ENCODE assay signal across 1 cellular context in the genomic region with DNA sequence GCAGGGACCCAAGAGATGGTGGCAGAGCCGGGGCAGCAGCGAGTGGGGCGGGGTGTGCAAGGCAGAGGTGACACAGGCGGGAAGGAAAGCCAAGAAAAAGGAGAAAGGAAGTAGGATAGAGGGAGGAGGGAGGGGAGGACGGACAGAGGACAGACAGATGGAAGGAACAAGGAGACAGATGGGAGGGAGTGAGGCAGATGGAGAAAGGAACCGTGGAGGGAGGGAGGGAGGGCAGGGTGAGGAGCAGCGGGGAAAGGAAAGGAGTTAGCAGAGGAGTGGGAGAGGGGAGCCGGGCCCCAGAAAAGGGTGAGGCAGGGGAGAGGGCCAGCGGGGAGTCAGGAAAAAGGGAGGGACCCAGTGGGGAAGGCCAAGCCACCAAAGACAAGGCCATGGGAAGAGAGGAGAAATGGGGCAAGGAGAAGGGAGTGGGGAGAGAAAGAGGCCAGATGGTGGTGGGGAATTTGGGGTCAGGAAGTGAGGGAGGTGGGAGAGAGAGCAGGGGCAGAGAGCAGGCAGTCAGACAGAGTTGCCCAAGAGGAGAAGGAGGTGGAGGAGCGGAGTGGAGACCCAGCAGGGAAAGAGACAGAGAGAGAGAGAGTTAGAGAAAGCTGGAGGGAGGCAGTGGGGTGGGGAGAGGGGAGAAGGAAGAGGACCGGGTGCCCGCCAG.
A peak's percentile ranks its signal among the peaks of the same experiment; 100 is the strongest.
TF ChIP-seq lines count a peak whose summit lies in the region.

No MANE protein-coding gene starts in this region.

TF ChIP-seq in HEK293, 187 proteins besides CTCF, POLR2A, EP300 and RAD21 (continued from another document):
- TF ChIP-seq ZSCAN5A (tag by site-specific recombination; IDR thresholded peaks at IDR 0.05) (no peak), GLI4 (tag by site-specific recombination; IDR thresholded peaks at IDR 0.05) (no peak), ZNF514 (tag by site-specific recombination; IDR thresholded peaks at IDR 0.05) (no peak), ZNF366 (tag by site-specific recombination; conservative IDR thresholded peaks at IDR 0.05) (peak; percentile 78), SALL2 (tag by site-specific recombination; IDR thresholded peaks at IDR 0.05; ENCODE audit: borderline replicate concordance) (no peak), ZSCAN30 (tag by site-specific recombination; IDR thresholded peaks at IDR 0.05) (no peak), WT1 (tag by site-specific recombination; IDR thresholded peaks at IDR 0.05) (0 out of 2 replicates have a peak, but pooled peaks have one; percentile 16), ZNF174 (tag by site-specific recombination; IDR thresholded peaks at IDR 0.05) (no peak), PRDM1 (tag by site-specific recombination; IDR thresholded peaks at IDR 0.05) (peak; percentile 96), SP7 (tag by site-specific recombination; IDR thresholded peaks at IDR 0.05) (no peak), ZNF426 (tag by site-specific recombination; IDR thresholded peaks at IDR 0.05) (no peak), ZNF596 (tag by site-specific recombination; IDR thresholded peaks at IDR 0.05) (no peak), ZNF341 (tag by site-specific recombination; IDR thresholded peaks at IDR 0.05; ENCODE audit: low read depth) (no peak)
- TF ChIP-seq, protein P1, sequence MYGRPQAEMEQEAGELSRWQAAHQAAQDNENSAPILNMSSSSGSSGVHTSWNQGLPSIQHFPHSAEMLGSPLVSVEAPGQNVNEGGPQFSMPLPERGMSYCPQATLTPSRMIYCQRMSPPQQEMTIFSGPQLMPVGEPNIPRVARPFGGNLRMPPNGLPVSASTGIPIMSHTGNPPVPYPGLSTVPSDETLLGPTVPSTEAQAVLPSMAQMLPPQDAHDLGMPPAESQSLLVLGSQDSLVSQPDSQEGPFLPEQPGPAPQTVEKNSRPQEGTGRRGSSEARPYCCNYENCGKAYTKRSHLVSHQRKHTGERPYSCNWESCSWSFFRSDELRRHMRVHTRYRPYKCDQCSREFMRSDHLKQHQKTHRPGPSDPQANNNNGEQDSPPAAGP (tag by site-specific recombination; IDR thresholded peaks at IDR 0.05) = no peak
- TF ChIP-seq, protein P2, sequence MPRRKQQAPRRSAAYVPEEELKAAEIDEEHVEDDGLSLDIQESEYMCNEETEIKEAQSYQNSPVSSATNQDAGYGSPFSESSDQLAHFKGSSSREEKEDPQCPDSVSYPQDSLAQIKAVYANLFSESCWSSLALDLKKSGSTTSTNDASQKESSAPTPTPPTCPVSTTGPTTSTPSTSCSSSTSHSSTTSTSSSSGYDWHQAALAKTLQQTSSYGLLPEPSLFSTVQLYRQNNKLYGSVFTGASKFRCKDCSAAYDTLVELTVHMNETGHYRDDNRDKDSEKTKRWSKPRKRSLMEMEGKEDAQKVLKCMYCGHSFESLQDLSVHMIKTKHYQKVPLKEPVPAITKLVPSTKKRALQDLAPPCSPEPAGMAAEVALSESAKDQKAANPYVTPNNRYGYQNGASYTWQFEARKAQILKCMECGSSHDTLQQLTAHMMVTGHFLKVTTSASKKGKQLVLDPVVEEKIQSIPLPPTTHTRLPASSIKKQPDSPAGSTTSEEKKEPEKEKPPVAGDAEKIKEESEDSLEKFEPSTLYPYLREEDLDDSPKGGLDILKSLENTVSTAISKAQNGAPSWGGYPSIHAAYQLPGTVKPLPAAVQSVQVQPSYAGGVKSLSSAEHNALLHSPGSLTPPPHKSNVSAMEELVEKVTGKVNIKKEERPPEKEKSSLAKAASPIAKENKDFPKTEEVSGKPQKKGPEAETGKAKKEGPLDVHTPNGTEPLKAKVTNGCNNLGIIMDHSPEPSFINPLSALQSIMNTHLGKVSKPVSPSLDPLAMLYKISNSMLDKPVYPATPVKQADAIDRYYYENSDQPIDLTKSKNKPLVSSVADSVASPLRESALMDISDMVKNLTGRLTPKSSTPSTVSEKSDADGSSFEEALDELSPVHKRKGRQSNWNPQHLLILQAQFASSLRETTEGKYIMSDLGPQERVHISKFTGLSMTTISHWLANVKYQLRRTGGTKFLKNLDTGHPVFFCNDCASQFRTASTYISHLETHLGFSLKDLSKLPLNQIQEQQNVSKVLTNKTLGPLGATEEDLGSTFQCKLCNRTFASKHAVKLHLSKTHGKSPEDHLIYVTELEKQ (tag by site-specific recombination; IDR thresholded peaks at IDR 0.05; ENCODE audit: borderline replicate concordance) = no peak
